In the genomic region with DNA sequence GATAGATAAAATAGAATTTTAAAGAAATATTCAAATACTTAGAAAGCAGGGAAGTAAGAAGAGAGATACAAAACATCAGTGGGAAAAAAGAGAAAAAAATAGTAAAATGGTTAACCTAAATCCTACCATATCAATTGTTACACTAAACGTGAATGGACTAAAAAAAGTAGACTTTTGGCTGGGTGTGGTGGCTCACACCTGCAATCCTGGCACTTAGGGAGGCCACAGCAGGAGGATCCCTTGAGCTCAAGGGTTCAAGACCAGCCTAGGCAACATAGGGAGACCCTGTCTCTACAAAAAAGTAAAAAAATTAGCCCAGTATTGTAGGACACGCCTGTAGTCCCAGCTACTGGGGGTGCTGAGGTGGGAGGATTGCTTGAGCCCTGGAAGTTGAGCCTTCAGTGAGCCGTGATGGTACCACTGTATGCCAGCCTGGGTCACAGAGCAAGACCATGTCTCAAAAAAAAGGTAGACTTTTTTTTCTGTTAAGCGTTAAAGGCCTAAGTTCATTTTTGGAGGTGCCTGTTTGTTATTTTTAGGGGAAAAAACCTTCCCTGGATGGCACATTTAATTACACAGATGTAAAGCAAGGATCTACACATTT, we compare ENCODE assay signal across 2 cellular contexts.
TF ChIP-seq lines count a peak whose summit lies in the region.

No MANE protein-coding gene starts in this region.

TF ChIP-seq in HCT116, 20 proteins besides CTCF, POLR2A, EP300 and RAD21:
- TF ChIP-seq, protein P1, sequence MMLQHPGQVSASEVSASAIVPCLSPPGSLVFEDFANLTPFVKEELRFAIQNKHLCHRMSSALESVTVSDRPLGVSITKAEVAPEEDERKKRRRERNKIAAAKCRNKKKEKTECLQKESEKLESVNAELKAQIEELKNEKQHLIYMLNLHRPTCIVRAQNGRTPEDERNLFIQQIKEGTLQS (IDR thresholded peaks at IDR 0.05) = no peak
- TF ChIP-seq CBX3 (IDR thresholded peaks at IDR 0.05; ENCODE audit: low read depth) = peak; percentile 90

TF ChIP-seq in WTC11, 78 proteins besides CTCF, POLR2A, EP300 and RAD21:
- TF ChIP-seq GABPB1 (CRISPR knock-in tag; IDR thresholded peaks at IDR 0.05) = no peak
- peak; percentile 38; the same call in 1 of the 2 replicates for TF ChIP-seq GTF2I (CRISPR knock-in tag; conservative IDR thresholded peaks at IDR 0.05)
